8 cellular contexts compared by ENCODE assay signal in genomic region chr1:44775078-44775929, GRCh38.
DNase-seq lines count a peak whose midpoint lies in the region; ATAC-seq and TF ChIP-seq lines count a peak whose summit lies in the region.

RPS8 (plus strand) TSS chr1:44775540; CDS start chr1:44775597, 57 bp downstream.

- in situ Hi-C loops in astrocyte of the cerebellum (cut with HindIII; ENCODE audit: low sequenced_read_pairs), result no loop called here

- H3K4me3 ChIP-seq in astrocyte of the cerebellum (ENCODE audit: low read depth, low read length), result peak within 1 kb of the TSS; percentile 86

- ATAC-seq in GM18508 (IDR thresholded peaks at IDR 0.05; ENCODE audit: insufficient read depth, unreplicated experiment) (peak; percentile 62), HG02973 (IDR thresholded peaks at IDR 0.05; ENCODE audit: unreplicated experiment) (peak; percentile 71)

- TF ChIP-seq CTCF in astrocyte of the cerebellum (IDR thresholded peaks at IDR 0.05; ENCODE audit: low read depth, low read length, missing control alignments), result no peak

- peak; percentile 99 for DNase-seq in NCI-H2029 (lab: John Stamatoyannopoulos, UW)
- DNase-seq in T-helper 9 cell, result peak; percentile 82
- peak; percentile 90 for DNase-seq in astrocyte of the cerebellum (ENCODE audit: low read depth)
- peak; percentile 84 to 94 for DNase-seq in hippocampal formation (lab: John Stamatoyannopoulos, UW)
- DNase-seq in retina, result peak; percentile 97
- no peak for DNase-seq in cortex of kidney (lab: John Stamatoyannopoulos, UW)
